In genomic region chr17:49471089-49471683, GRCh38 we compare ENCODE assay signal across 14 cellular contexts. TPM values are rescaled to one million over a fixed set of nuclear protein-coding genes. Genes with fewer than 3 reads are reported as not detected.
DNase-seq lines count a peak whose midpoint lies in the region; ATAC-seq, FAIRE-seq and TF ChIP-seq lines count a peak whose summit lies in the region.
"Had no signal": no experiment of that assay in that cellular context is flagged by ENCODE, and none has a peak within 500 bp of the region (broad histone marks: within the 10 kb centered on the region; RNA-seq: fewer than 3 reads in every experiment).

No MANE protein-coding gene starts in this region.

- peaks cover 0 to 45% (median 8%) of the 10 kb centered on the region in 9 donors for H3K27me3 ChIP-seq in heart left ventricle
- peaks cover 2 to 16% of the 10 kb centered on the region in 2 donors for H3K27me3 ChIP-seq in small intestine (ENCODE audit: control insufficient read depth in 2 of 2, insufficient read depth in 2 of 2, low read length in 2 of 2)

- H3K9me3 Mint-ChIP-seq in nephron: no peaks in the 10 kb centered on the region

- TF ChIP-seq POLR2A in heart left ventricle (IDR thresholded peaks at IDR 0.05): no peak

- H3K27ac ChIP-seq in heart left ventricle (no peak overlapping the region), small intestine (ENCODE audit: low read depth in 1 of 2, low read length in 1 of 2) (no peak overlapping the region)

- 13 to 22% (median 18%) methylated on average over 13 of the region's 13 CpGs for WGBS in heart left ventricle, 4 donors
- 24 to 29% (median 26%) methylated on average over 13 of the region's 13 CpGs for WGBS in small intestine, 3 donors

- H3K36me3 Mint-ChIP-seq in nephron (ENCODE audit: low read depth): no peaks in the 10 kb centered on the region

- H3K4me1 ChIP-seq in heart left ventricle (peaks cover 0 to 34% (median 17%) of the 10 kb centered on the region in 12 donors), small intestine (ENCODE audit: control insufficient read depth in 2 of 2, insufficient read depth in 1 of 2, low read depth in 1 of 2, low read length in 1 of 2) (no peaks in the 10 kb centered on the region)

- TF ChIP-seq CTCF in heart left ventricle (IDR thresholded peaks at IDR 0.05): peak in 1 of 12 donors; percentile 12
- TF ChIP-seq CTCF in nephron (IDR thresholded peaks at IDR 0.05; ENCODE audit: unreplicated experiment in 3 of 3): no peak

- H3K36me3 ChIP-seq in heart left ventricle: no peaks in the 10 kb centered on the region
- H3K36me3 ChIP-seq in small intestine (ENCODE audit: control insufficient read depth in 2 of 2, insufficient read depth in 2 of 2, low read length in 2 of 2): no peaks in the 10 kb centered on the region

- H3K4me1 Mint-ChIP-seq in nephron: peaks cover 67% of the 10 kb centered on the region

- intact Hi-C loops in heart left ventricle (cut with DNase I): no loop called here

- H3K4me3 ChIP-seq in heart left ventricle: no peak overlapping the region
- H3K4me3 ChIP-seq in small intestine (ENCODE audit: low read depth in 1 of 2, low read length in 2 of 2): no peak overlapping the region
- H3K4me3 ChIP-seq: lung had no signal

- H3K27ac Mint-ChIP-seq in nephron: peak overlapping the region; percentile 45 to 79 (median 59)

- H3K27me3 Mint-ChIP-seq in nephron (ENCODE audit: low read depth): peaks cover 65% of the 10 kb centered on the region

- peak; percentile 83 for DNase-seq in Ammon's horn (ENCODE audit: low spot score)
- peak in 4 of 5 donors; percentile 37 to 72 (median 62) for DNase-seq in heart left ventricle
- no peak for DNase-seq in NCI-H2029 treated with DMSO at 0.1 percent for 48 hours (lab: John Stamatoyannopoulos, UW)
- no peak for DNase-seq in small intestine
- DNase-seq in activated CD8-positive, alpha-beta memory T cell treated with anti-CD3 and anti-CD28 coated beads, Interleukin-2, amount 50 U/mL, for 48 hours: no peak
- DNase-seq: AML-193, NCI-H774 had no signal

- FAIRE-seq in small intestine (lab: Jason Lieb, UNC): no peak
- FAIRE-seq: astrocyte had no signal

- ATAC-seq in SK-N-SH treated with all-trans-retinoic acid at 6 μM for 48 hours: peak; percentile 59
- peak; percentile 73 to 77 (median 75) for ATAC-seq in heart left ventricle
- ATAC-seq in GM21717 (IDR thresholded peaks at IDR 0.05; ENCODE audit: unreplicated experiment): no peak
- ATAC-seq: esophagus mucosa had no signal

- H3K9me3 ChIP-seq in heart left ventricle (peaks cover 0 to 3% (median 0%) of the 10 kb centered on the region in 12 donors), small intestine (ENCODE audit: control insufficient read depth, low read depth) (no peaks in the 10 kb centered on the region)

- peak overlapping the region; percentile 30 to 59 (median 48) for H3K4me3 Mint-ChIP-seq in nephron

TF ChIP-seq in SK-N-SH treated with all-trans-retinoic acid at 6 μM for 48 hours, 23 proteins besides CTCF, POLR2A, EP300 and RAD21:
- TF ChIP-seq ZFP3 (CRISPR knock-in tag; IDR thresholded peaks at IDR 0.05) (no peak), ZNF565 (CRISPR knock-in tag; conservative IDR thresholded peaks at IDR 0.05; ENCODE audit: low read depth) (no peak), PATZ1 (CRISPR knock-in tag; IDR thresholded peaks at IDR 0.05; ENCODE audit: borderline replicate concordance) (no peak), TCF4 (CRISPR knock-in tag; IDR thresholded peaks at IDR 0.05; ENCODE audit: borderline replicate concordance) (no peak), PPARA (CRISPR knock-in tag; IDR thresholded peaks at IDR 0.05; ENCODE audit: borderline replicate concordance) (no peak), ZC3H10 (CRISPR knock-in tag; IDR thresholded peaks at IDR 0.05) (no peak), POU6F1 (CRISPR knock-in tag; IDR thresholded peaks at IDR 0.05; ENCODE audit: borderline replicate concordance, low read depth) (no peak), ZNF70 (CRISPR knock-in tag; IDR thresholded peaks at IDR 0.05) (no peak), CSRNP3 (CRISPR knock-in tag; IDR thresholded peaks at IDR 0.05) (no peak), CREB5 (CRISPR knock-in tag; IDR thresholded peaks at IDR 0.05; ENCODE audit: low read depth) (no peak), BACH2 (CRISPR knock-in tag; IDR thresholded peaks at IDR 0.05; ENCODE audit: borderline replicate concordance) (no peak), ISL1 (CRISPR knock-in tag; IDR thresholded peaks at IDR 0.05) (no peak), ESRRG (CRISPR knock-in tag; IDR thresholded peaks at IDR 0.05) (no peak), TOX (CRISPR knock-in tag; IDR thresholded peaks at IDR 0.05; ENCODE audit: borderline replicate concordance) (no peak), RARB (CRISPR knock-in tag; IDR thresholded peaks at IDR 0.05) (no peak), CSDC2 (CRISPR knock-in tag; IDR thresholded peaks at IDR 0.05) (no peak), GLIS3 (CRISPR knock-in tag; IDR thresholded peaks at IDR 0.05) (no peak)

RNA-seq across cellular contexts. Expression of gene NGFR, which starts 23.9 kb away (rescaled TPM):
- 10 to 100 TPM in 5 of 9 donors, 1 to 10 TPM in 4; 2.3 to 16.8 (median 11.3) TPM for total RNA-seq in heart left ventricle
- polyA plus RNA-seq in heart left ventricle (1 to 10 TPM; 4.6 to 5.7 TPM), small intestine (10 to 100 TPM in 1 of 3 donors, under 1 TPM in 1, not detected in 1; 0.54 to 22.8 TPM)
- total RNA-seq: activated CD8-positive, alpha-beta memory T cell treated with anti-CD3 and anti-CD28 coated beads for 36 hours had no signal

RNA-seq across cellular contexts. Expression of gene PHB1, which starts 56.5 kb away (rescaled TPM):
- 100 to 1,000 TPM; 125 to 264 (median 211) TPM for total RNA-seq in heart left ventricle
- polyA plus RNA-seq in heart left ventricle: 100 to 1,000 TPM; 155 to 328 TPM
- 100 to 1,000 TPM; 108 to 301 (median 113) TPM for polyA plus RNA-seq in small intestine

Comparison
In these comparisons a context has a peak if more than half of its experiments do, and no peak if none do; other contexts are left out.
1. DNase-seq: peak in Ammon's horn (single experiment) and heart left ventricle (4 of 5); none in NCI-H2029 treated with DMSO at 0.1 percent for 48 hours (single experiment), small intestine (single experiment) and activated CD8-positive, alpha-beta memory T cell treated with anti-CD3 and anti-CD28 coated beads, Interleukin-2, amount 50 U/mL, for 48 hours (single experiment).